8 cellular contexts compared by ENCODE assay signal in genomic region chr1:162023181-162023546, GRCh38. TPM values are rescaled to one million over a fixed set of nuclear protein-coding genes. Genes with fewer than 3 reads are reported as not detected.
DNase-seq lines count a peak whose midpoint lies in the region; ATAC-seq and TF ChIP-seq lines count a peak whose summit lies in the region.

No MANE protein-coding gene starts in this region.

- intact Hi-C loops in left ventricle myocardium superior (cut with micrococcal nuclease), result no loop called here

- peak overlapping the region; percentile 70 for H3K4me3 ChIP-seq in retinal pigment epithelial cell (ENCODE audit: low read length)

- no peaks in the 10 kb centered on the region; the same call in 1 of the 2 replicates for H3K4me1 ChIP-seq in ES-I3 (ENCODE audit: insufficient read depth, low read length)

- no peak for TF ChIP-seq CTCF in retinal pigment epithelial cell (conservative IDR thresholded peaks at IDR 0.05; ENCODE audit: low read depth, low read length)

- peak overlapping the region; percentile 91 for H3K9ac ChIP-seq in ES-I3 (ENCODE audit: low read depth, low read length)

- peaks cover 63% of the 10 kb centered on the region for H3K27me3 Mint-ChIP-seq in T-helper 17 cell

- no peaks in the 10 kb centered on the region for H3K36me3 Mint-ChIP-seq in T-helper 17 cell (ENCODE audit: low read depth)

- peaks cover 14% of the 10 kb centered on the region for H3K4me1 Mint-ChIP-seq in T-helper 17 cell

- no peaks in the 10 kb centered on the region for H3K36me3 ChIP-seq in ES-I3 (ENCODE audit: insufficient read depth, low read length)

- ATAC-seq in T-helper 17 cell, result no peak
- ATAC-seq in left ventricle myocardium superior, result peak; percentile 2
- no peak for ATAC-seq in HG03442 (IDR thresholded peaks at IDR 0.05; ENCODE audit: unreplicated experiment)
- no peak for ATAC-seq in HG03520 (IDR thresholded peaks at IDR 0.05; ENCODE audit: unreplicated experiment)
- no peak for ATAC-seq in HG03135 (IDR thresholded peaks at IDR 0.05; ENCODE audit: unreplicated experiment)

- H3K4me3 Mint-ChIP-seq in T-helper 17 cell, result peak overlapping the region; percentile 97

- no peak for DNase-seq in T-helper 17 cell
- no peak for DNase-seq in left ventricle myocardium superior
- no peak for DNase-seq in retinal pigment epithelial cell (ENCODE audit: low read depth)
- no peak for DNase-seq in NK-92 treated with Interleukin-12 subunit alpha and Interleukin-12 subunit beta, amount 100 ng/mL, for 24 hours (lab: John Stamatoyannopoulos, UW)

- no peaks in the 10 kb centered on the region for H3K9me3 ChIP-seq in ES-I3 (ENCODE audit: control insufficient read depth, insufficient read depth, low read length)
- no peaks in the 10 kb centered on the region for H3K9me3 ChIP-seq in T-helper 17 cell (ENCODE audit: control insufficient read depth, low read length, poor library complexity, severe bottlenecking)

- peak overlapping the region; percentile 54 for H3K27ac Mint-ChIP-seq in T-helper 17 cell

RNA-seq across cellular contexts. Expression of gene OLFML2B, which starts 0.5 kb away (rescaled TPM):
- total RNA-seq in T-helper 17 cell, result not detected
- total RNA-seq in left ventricle myocardium superior, result 2.4 TPM

RNA-seq across cellular contexts. Expression of gene NOS1AP, which starts 46.3 kb away (rescaled TPM):
- total RNA-seq in T-helper 17 cell, result not detected
- total RNA-seq in left ventricle myocardium superior, result 5.0 TPM
